ENCODE assay signal across 20 cellular contexts in the genomic region with DNA sequence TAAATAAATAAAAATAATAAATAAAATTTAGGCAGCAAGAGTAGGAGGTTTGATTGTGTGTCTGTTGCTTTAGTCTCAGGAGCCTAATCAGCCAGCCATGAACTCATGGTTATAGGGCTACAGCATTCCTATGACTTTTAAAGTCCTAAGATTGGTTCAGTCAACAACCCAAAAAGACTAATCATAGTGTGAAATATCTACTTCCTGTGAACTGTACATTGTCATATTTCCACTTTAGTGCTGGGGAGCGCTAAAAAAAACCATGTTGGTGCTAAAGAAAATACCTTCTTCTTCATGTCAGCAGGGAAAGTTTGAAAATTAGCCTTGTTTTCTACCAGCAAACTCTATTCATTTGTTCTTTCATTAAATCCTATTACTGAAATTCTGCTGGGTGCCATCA.
DNase-seq lines count a peak whose midpoint lies in the region; ATAC-seq and TF ChIP-seq lines count a peak whose summit lies in the region.
"Had no signal": no experiment of that assay in that cellular context is flagged by ENCODE, and none has a peak within 500 bp of the region (broad histone marks: within the 10 kb centered on the region; RNA-seq: fewer than 3 reads in every experiment).

No MANE protein-coding gene starts in this region.

- no peak overlapping the region for H3K27ac ChIP-seq in CD8-positive, alpha-beta T cell (ENCODE audit: low read depth, low read length)
- H3K27ac ChIP-seq: 22Rv1, BLaER1, PC-9 had no signal

- no peaks in the 10 kb centered on the region for H3K36me3 ChIP-seq in CD8-positive, alpha-beta T cell (ENCODE audit: insufficient read depth, low read length)
- H3K36me3 ChIP-seq in mucosa of descending colon (ENCODE audit: low read depth) = no peaks in the 10 kb centered on the region
- H3K36me3 ChIP-seq: BLaER1 had no signal

- H3K27ac Mint-ChIP-seq in activated CD4-positive, alpha-beta T cell treated with anti-CD3 and anti-CD28 coated beads for 36 hours = peak overlapping the region; percentile 86
- peak overlapping the region; percentile 23 for H3K27ac Mint-ChIP-seq in CD8-positive, alpha-beta T cell
- H3K27ac Mint-ChIP-seq in activated CD8-positive, alpha-beta T cell treated with anti-CD3 and anti-CD28 coated beads, Interleukin-2, amount 10 ng/mL, durations not matched to agents 7 days and 5 days = peak overlapping the region; percentile 76
- H3K27ac Mint-ChIP-seq in immature natural killer cell = peak overlapping the region; percentile 79 to 96 (median 90)

- CTCF ChIA-PET in activated CD4-positive, alpha-beta T cell treated with anti-CD3 and anti-CD28 coated beads for 36 hours (lab: Charles Lee) = interaction anchor here (0.5 to 1.4 kb wide), 4 partner anchors 10 to 1331 kb away, joined by 3 read pairs; no protein-coding TSS in a partner anchor
- CTCF ChIA-PET in CD8-positive, alpha-beta T cell (lab: Charles Lee) = no interaction called here
- CTCF ChIA-PET in activated CD8-positive, alpha-beta T cell treated with anti-CD3 and anti-CD28 coated beads, Interleukin-2, amount 10 ng/mL, durations not matched to agents 7 days and 5 days (lab: Charles Lee) = interaction anchor here (1.1 to 3.1 kb wide), 5 partner anchors 11 to 289 kb away, joined by 3 to 19 read pairs (median 14); no protein-coding TSS in a partner anchor

- no peaks in the 10 kb centered on the region for H3K9me3 ChIP-seq in CD8-positive, alpha-beta T cell (ENCODE audit: low read length)
- H3K9me3 ChIP-seq in mucosa of descending colon = no peaks in the 10 kb centered on the region

- intact Hi-C loops in activated CD4-positive, alpha-beta T cell treated with anti-CD3 and anti-CD28 coated beads for 36 hours (cut with DNase I, micrococcal nuclease) = loop anchor here (1.0 to 10.0 kb wide), 12 partner anchors 11 to 966 kb away; no protein-coding TSS in a partner anchor
- intact Hi-C loops in CD8-positive, alpha-beta T cell (cut with DNase I, micrococcal nuclease) = no loop called here
- intact Hi-C loops in mucosa of descending colon (cut with DNase I, micrococcal nuclease) = no loop called here
- intact Hi-C loops in sciatic nerve (cut with DNase I) = no loop called here

- H3K9me3 Mint-ChIP-seq in activated CD4-positive, alpha-beta T cell treated with anti-CD3 and anti-CD28 coated beads for 36 hours (ENCODE audit: low read depth) = peaks cover 28% of the 10 kb centered on the region
- peaks cover 17% of the 10 kb centered on the region for H3K9me3 Mint-ChIP-seq in CD8-positive, alpha-beta T cell
- H3K9me3 Mint-ChIP-seq in activated CD8-positive, alpha-beta T cell treated with anti-CD3 and anti-CD28 coated beads, Interleukin-2, amount 10 ng/mL, durations not matched to agents 7 days and 5 days (ENCODE audit: insufficient read depth) = peaks cover 62% of the 10 kb centered on the region
- peaks cover 0 to under 1% (median 0%) of the 10 kb centered on the region in 6 donors for H3K9me3 Mint-ChIP-seq in immature natural killer cell

- H3K4me3 ChIP-seq in CD8-positive, alpha-beta T cell (ENCODE audit: low read depth, low read length) = no peak overlapping the region
- no peak overlapping the region for H3K4me3 ChIP-seq in mucosa of descending colon
- H3K4me3 ChIP-seq: BLaER1, GM12878, PC-9 had no signal

- H3K27me3 Mint-ChIP-seq in activated CD4-positive, alpha-beta T cell treated with anti-CD3 and anti-CD28 coated beads for 36 hours = peaks cover 1% of the 10 kb centered on the region
- no peaks in the 10 kb centered on the region for H3K27me3 Mint-ChIP-seq in CD8-positive, alpha-beta T cell (ENCODE audit: low read depth)
- no peaks in the 10 kb centered on the region for H3K27me3 Mint-ChIP-seq in activated CD8-positive, alpha-beta T cell treated with anti-CD3 and anti-CD28 coated beads, Interleukin-2, amount 10 ng/mL, durations not matched to agents 7 days and 5 days (ENCODE audit: low read depth)
- peaks cover 0 to 1% (median 0%) of the 10 kb centered on the region in 3 donors for H3K27me3 Mint-ChIP-seq in immature natural killer cell (ENCODE audit: low read depth in 3 of 3)

- ATAC-seq in activated CD4-positive, alpha-beta T cell treated with anti-CD3 and anti-CD28 coated beads for 36 hours = no peak
- peak; percentile 45 for ATAC-seq in CD8-positive, alpha-beta T cell
- no peak for ATAC-seq in activated CD8-positive, alpha-beta T cell treated with anti-CD3 and anti-CD28 coated beads, Interleukin-2, amount 10 ng/mL, durations not matched to agents 7 days and 5 days
- ATAC-seq in mucosa of descending colon (no peak), sciatic nerve (no peak)

- H3K36me3 Mint-ChIP-seq in activated CD4-positive, alpha-beta T cell treated with anti-CD3 and anti-CD28 coated beads for 36 hours (ENCODE audit: low read depth) = peaks cover 49% of the 10 kb centered on the region
- H3K36me3 Mint-ChIP-seq in CD8-positive, alpha-beta T cell = peaks cover 12% of the 10 kb centered on the region
- H3K36me3 Mint-ChIP-seq in activated CD8-positive, alpha-beta T cell treated with anti-CD3 and anti-CD28 coated beads, Interleukin-2, amount 10 ng/mL, durations not matched to agents 7 days and 5 days (ENCODE audit: low read depth) = peaks cover 79% of the 10 kb centered on the region
- H3K36me3 Mint-ChIP-seq in immature natural killer cell = peaks cover 0 to under 1% (median 0%) of the 10 kb centered on the region in 3 donors

- no peak for DNase-seq in activated CD4-positive, alpha-beta T cell treated with anti-CD3 and anti-CD28 coated beads for 36 hours
- no peak for DNase-seq in activated CD4-positive, alpha-beta T cell treated with anti-CD3 and anti-CD28 coated beads for 4 hours
- DNase-seq in CD8-positive, alpha-beta T cell = no peak
- DNase-seq in activated CD8-positive, alpha-beta T cell treated with anti-CD3 and anti-CD28 coated beads, Interleukin-2, amount 10 ng/mL, durations not matched to agents 7 days and 5 days = no peak
- DNase-seq in immature natural killer cell (peak; percentile 49 to 51 (median 50)), anterior cingulate cortex (lab: John Stamatoyannopoulos, UW) (no peak), mucosa of descending colon (no peak), sciatic nerve (ENCODE audit: low spot score) (no peak)
- DNase-seq: COR-L47, DMS53, HCEC 1CT, Kasumi-1, NCI-H1417, NCI-H2029, NCI-H2171 treated with DMSO at 0.1 percent for 48 hours, NCI-H774, PC-9 had no signal

- no peaks in the 10 kb centered on the region for H3K27me3 ChIP-seq in CD8-positive, alpha-beta T cell (ENCODE audit: insufficient read depth, low read length)
- H3K27me3 ChIP-seq: BLaER1 had no signal

- peaks cover 72% of the 10 kb centered on the region for H3K4me1 Mint-ChIP-seq in activated CD4-positive, alpha-beta T cell treated with anti-CD3 and anti-CD28 coated beads for 36 hours
- H3K4me1 Mint-ChIP-seq in CD8-positive, alpha-beta T cell (ENCODE audit: low read depth) = peaks cover 78% of the 10 kb centered on the region
- H3K4me1 Mint-ChIP-seq in activated CD8-positive, alpha-beta T cell treated with anti-CD3 and anti-CD28 coated beads, Interleukin-2, amount 10 ng/mL, durations not matched to agents 7 days and 5 days (ENCODE audit: low read depth) = peaks cover 78% of the 10 kb centered on the region
- H3K4me1 Mint-ChIP-seq in immature natural killer cell = peaks cover 76 to 98% of the 10 kb centered on the region in 2 donors

- peaks cover 45% of the 10 kb centered on the region for H3K4me1 ChIP-seq in CD8-positive, alpha-beta T cell (ENCODE audit: insufficient read depth, low read length)
- H3K4me1 ChIP-seq in mucosa of descending colon (ENCODE audit: low read depth) = no peaks in the 10 kb centered on the region
- H3K4me1 ChIP-seq: BLaER1 had no signal

- TF ChIP-seq CTCF in CD8-positive, alpha-beta T cell (IDR thresholded peaks at IDR 0.05) = no peak
- no peak for TF ChIP-seq CTCF in mucosa of descending colon (IDR thresholded peaks at IDR 0.05)

- POLR2A ChIA-PET in activated CD4-positive, alpha-beta T cell treated with anti-CD3 and anti-CD28 coated beads for 36 hours (lab: Charles Lee) = no interaction called here
- POLR2A ChIA-PET in CD8-positive, alpha-beta T cell (lab: Charles Lee) = interaction anchor here (0.7 to 2.1 kb wide), 2 partner anchors 9 to 129 kb away, joined by 3 to 5 read pairs; no protein-coding TSS in a partner anchor
- POLR2A ChIA-PET in activated CD8-positive, alpha-beta T cell treated with anti-CD3 and anti-CD28 coated beads, Interleukin-2, amount 10 ng/mL, durations not matched to agents 7 days and 5 days (lab: Charles Lee) = interaction anchor here (0.6 to 8.4 kb wide), 3 partner anchors 12 to 287 kb away, joined by 3 to 75 read pairs (median 5); no protein-coding TSS in a partner anchor

- no peak overlapping the region for H3K4me3 Mint-ChIP-seq in activated CD4-positive, alpha-beta T cell treated with anti-CD3 and anti-CD28 coated beads for 36 hours
- H3K4me3 Mint-ChIP-seq in CD8-positive, alpha-beta T cell = no peak overlapping the region
- no peak overlapping the region for H3K4me3 Mint-ChIP-seq in activated CD8-positive, alpha-beta T cell treated with anti-CD3 and anti-CD28 coated beads, Interleukin-2, amount 10 ng/mL, durations not matched to agents 7 days and 5 days
- H3K4me3 Mint-ChIP-seq in immature natural killer cell = peak overlapping the region; percentile 53 to 76 (median 59)

Comparison
In these comparisons a context has a peak if more than half of its experiments do, and no peak if none do; other contexts are left out.
1. DNase-seq: peak in immature natural killer cell (3 of 3); none in activated CD4-positive, alpha-beta T cell treated with anti-CD3 and anti-CD28 coated beads for 36 hours (single experiment), activated CD4-positive, alpha-beta T cell treated with anti-CD3 and anti-CD28 coated beads for 4 hours (0 of 2), CD8-positive, alpha-beta T cell (0 of 7), activated CD8-positive, alpha-beta T cell treated with anti-CD3 and anti-CD28 coated beads, Interleukin-2, amount 10 ng/mL, durations not matched to agents 7 days and 5 days (single experiment), anterior cingulate cortex (0 of 58), mucosa of descending colon (0 of 3) and sciatic nerve (single experiment).
2. H3K27ac Mint-ChIP-seq: peak in every context shown above with its lines; median percentile 90 in immature natural killer cell; 86 in activated CD4-positive, alpha-beta T cell treated with anti-CD3 and anti-CD28 coated beads for 36 hours; 76 in activated CD8-positive, alpha-beta T cell treated with anti-CD3 and anti-CD28 coated beads, Interleukin-2, amount 10 ng/mL, durations not matched to agents 7 days and 5 days; 23 in CD8-positive, alpha-beta T cell.
3. H3K4me3 Mint-ChIP-seq: peak in immature natural killer cell (5 of 5); none in activated CD4-positive, alpha-beta T cell treated with anti-CD3 and anti-CD28 coated beads for 36 hours (single experiment), CD8-positive, alpha-beta T cell (single experiment) and activated CD8-positive, alpha-beta T cell treated with anti-CD3 and anti-CD28 coated beads, Interleukin-2, amount 10 ng/mL, durations not matched to agents 7 days and 5 days (single experiment).
4. intact Hi-C loops: an anchor here in activated CD4-positive, alpha-beta T cell treated with anti-CD3 and anti-CD28 coated beads for 36 hours (1.0 to 10.0 kb wide); none called in CD8-positive, alpha-beta T cell, mucosa of descending colon and sciatic nerve.